ENCODE assay signal across 24 cellular contexts in genomic region chr7:151016505-151016904, GRCh38. TPM values are rescaled to one million over a fixed set of nuclear protein-coding genes. Genes with fewer than 3 reads are reported as not detected.
DNase-seq lines count a peak whose midpoint lies in the region; ATAC-seq and TF ChIP-seq lines count a peak whose summit lies in the region.
"Had no signal": no experiment of that assay in that cellular context is flagged by ENCODE, and none has a peak within 500 bp of the region (broad histone marks: within the 10 kb centered on the region; RNA-seq: fewer than 3 reads in every experiment).

No MANE protein-coding gene starts in this region.

- CTCF ChIA-PET in T-cell (lab: Charles Lee), result interaction anchor here in 1 of 2 donors (1.0 to 3.8 kb wide), 2 partner anchors 9 to 12 kb away, joined by 4 to 19 read pairs; partner anchors contain the start of gene ABCB8

- peak; percentile 48 for DNase-seq in Right ventricle myocardium inferior (ENCODE audit: missing footprints)
- DNase-seq in cardiac septum (ENCODE audit: low spot score), result no peak
- DNase-seq in T-cell, result no peak
- no peak for DNase-seq in memory B cell (ENCODE audit: low spot score in 2 of 2)
- no peak for DNase-seq in type B pancreatic cell (ENCODE audit: extremely low spot score, unreplicated experiment)
- no peak for DNase-seq in dedifferentiated amniotic fluid mesenchymal stem cell (ENCODE audit: extremely low spot score)
- DNase-seq in DMS153 (lab: John Stamatoyannopoulos, UW), result no peak
- DNase-seq: activated B cell treated with CpG ODN at 0.5 μM for 24 hours; activated naive CD4-positive, alpha-beta T cell; activated T-cell treated with anti-CD3 and anti-CD28 coated beads, Interleukin-2, amount 50 U/mL, for 48 hours; anterior cingulate cortex; DMS79; effector CD4-positive, alpha-beta T cell; hypothalamus; left cardiac atrium; NCI-H1048; NCI-H82; nephron progenitor cell; ovary; SJCRH30; stimulated activated naive CD4-positive, alpha-beta T cell treated with Interleukin-2 at 50 U/mL for 16 hours; SW 1271 had no signal

- H3K27me3 Mint-ChIP-seq in T-cell (peaks cover 0 to 16% of the 10 kb centered on the region in 2 donors), memory B cell (peaks cover 13% of the 10 kb centered on the region), type B pancreatic cell (peaks cover 73% of the 10 kb centered on the region)

- H3K9me3 Mint-ChIP-seq in T-cell, result no peaks in the 10 kb centered on the region
- H3K9me3 Mint-ChIP-seq in memory B cell, result no peaks in the 10 kb centered on the region
- no peaks in the 10 kb centered on the region for H3K9me3 Mint-ChIP-seq in type B pancreatic cell
- H3K9me3 Mint-ChIP-seq: activated B cell treated with CpG ODN at 0.5 μM for 24 hours, nephron progenitor cell had no signal

- H3K27ac Mint-ChIP-seq in T-cell (peak overlapping the region; percentile 98 to 100), memory B cell (peak overlapping the region; percentile 46), type B pancreatic cell (no peak overlapping the region)
- H3K27ac Mint-ChIP-seq: activated B cell treated with CpG ODN at 0.5 μM for 24 hours, nephron progenitor cell had no signal

- no peak for TF ChIP-seq CTCF in type B pancreatic cell (conservative IDR thresholded peaks at IDR 0.05)

- intact Hi-C loops in Right ventricle myocardium inferior (cut with DNase I) (no loop called here), cardiac septum (cut with DNase I) (no loop called here)

- H3K4me1 Mint-ChIP-seq in T-cell (peaks cover 69 to 76% (median 76%) of the 10 kb centered on the region in 3 donors), memory B cell (peaks cover 34% of the 10 kb centered on the region), type B pancreatic cell (ENCODE audit: unreplicated experiment) (peaks cover 30% of the 10 kb centered on the region)

- H3K36me3 Mint-ChIP-seq in T-cell (peaks cover 10% of the 10 kb centered on the region), memory B cell (no peaks in the 10 kb centered on the region), type B pancreatic cell (no peaks in the 10 kb centered on the region)

- peak overlapping the region in 1 of 3 donors; percentile 84 for H3K4me3 Mint-ChIP-seq in T-cell
- no peak overlapping the region for H3K4me3 Mint-ChIP-seq in memory B cell
- H3K4me3 Mint-ChIP-seq in type B pancreatic cell, result peak overlapping the region; percentile 20
- H3K4me3 Mint-ChIP-seq: activated B cell treated with CpG ODN at 0.5 μM for 24 hours, nephron progenitor cell had no signal

- ATAC-seq in Right ventricle myocardium inferior (no peak), T-cell (replicated peaks in 1 of 4) (no peak), memory B cell (ENCODE audit: low read depth) (no peak), HG02840 (IDR thresholded peaks at IDR 0.05; ENCODE audit: low FRiP score, unreplicated experiment) (no peak)
- ATAC-seq: left cardiac atrium had no signal

- POLR2A ChIA-PET in T-cell (lab: Charles Lee), result no interaction called here

RNA-seq across cellular contexts. Expression of gene ATG9B, which starts 7.8 kb away (rescaled TPM):
- total RNA-seq in Right ventricle myocardium inferior (not detected), cardiac septum (0.13 TPM), T-cell (10 to 100 TPM; 24.0 to 37.0 (median 31.8) TPM), type B pancreatic cell (ENCODE audit: low replicate concordance) (33.8 and 53.2 TPM in 2 replicates)
- total RNA-seq: skeletal muscle tissue had no signal

RNA-seq across cellular contexts. Expression of gene ABCB8, which starts 11.7 kb away (rescaled TPM):
- total RNA-seq in Right ventricle myocardium inferior (24.5 TPM), cardiac septum (28.5 TPM), T-cell (10 to 100 TPM; 72.4 to 83.0 (median 74.8) TPM), type B pancreatic cell (ENCODE audit: low replicate concordance) (32.7 and 45.5 TPM in 2 replicates)

RNA-seq across cellular contexts. Expression of gene NOS3, which starts 25.7 kb away (rescaled TPM):
- total RNA-seq in Right ventricle myocardium inferior (19.4 TPM), cardiac septum (26.5 TPM), T-cell (10 to 100 TPM in 1 of 5 donors, 1 to 10 TPM in 4; 4.8 to 10.1 (median 5.0) TPM), type B pancreatic cell (ENCODE audit: low replicate concordance) (0.21 and 1.7 TPM in 2 replicates)

RNA-seq across cellular contexts. Expression of gene ASIC3, which starts 31.8 kb away (rescaled TPM):
- total RNA-seq in Right ventricle myocardium inferior, result 5.5 TPM
- total RNA-seq in cardiac septum, result 5.2 TPM
- 10 to 100 TPM in 4 of 5 donors, 1 to 10 TPM in 1; 9.8 to 16.0 (median 11.9) TPM for total RNA-seq in T-cell
- 2.2 and 4.4 TPM in 2 replicates for total RNA-seq in type B pancreatic cell (ENCODE audit: low replicate concordance)
- total RNA-seq: skeletal muscle tissue had no signal

RNA-seq across cellular contexts. Expression of gene KCNH2, which starts 38.4 kb away (rescaled TPM):
- 97.3 TPM for total RNA-seq in Right ventricle myocardium inferior
- total RNA-seq in cardiac septum, result 61.9 TPM
- total RNA-seq in T-cell, result 1 to 10 TPM; 2.9 to 4.6 (median 3.0) TPM
- 8.0 and 10.0 TPM in 2 replicates for total RNA-seq in type B pancreatic cell (ENCODE audit: low replicate concordance)

Comparison
In these comparisons a context has a peak if more than half of its experiments do, and no peak if none do; other contexts are left out.
1. RNA of gene ATG9B, which starts 7.8 kb away (total RNA-seq): 33.8 to 53.2 TPM in type B pancreatic cell and 24.0 to 37.0 TPM in T-cell; 0.13 TPM in cardiac septum (single experiment) and not detected in Right ventricle myocardium inferior (single experiment); every median in the first group is over 10 times any median in the second.